Comparison of ENCODE assay signal across 1 cellular context in the genomic region with DNA sequence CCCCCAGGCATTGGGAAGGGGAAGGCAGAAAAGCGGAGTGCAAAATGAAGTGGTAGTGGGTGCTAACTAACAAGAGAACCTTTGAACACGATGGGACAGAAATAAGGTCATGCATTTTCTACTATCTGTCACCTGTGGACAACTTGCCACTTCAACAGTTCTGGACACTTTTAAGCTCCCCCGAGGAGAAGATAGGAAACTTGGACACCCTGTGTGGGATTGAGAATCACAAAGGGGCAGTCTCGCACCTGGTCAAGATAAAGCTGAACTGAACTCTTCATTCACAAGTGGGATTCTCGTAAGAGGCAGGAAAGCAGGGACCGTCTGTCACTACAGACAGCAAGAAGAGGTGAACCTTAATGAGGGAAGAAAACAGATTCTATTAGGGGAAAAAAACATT.
TF ChIP-seq lines count a peak whose summit lies in the region.

No MANE protein-coding gene starts in this region.

TF ChIP-seq in GM12891, 5 proteins besides CTCF, POLR2A, EP300 and RAD21:
- TF ChIP-seq POLR2AphosphoS5 (IDR thresholded peaks at IDR 0.05; ENCODE audit: low read depth, low read length) (no peak), TAF1 (IDR thresholded peaks at IDR 0.05; ENCODE audit: low read depth, low read length) (no peak), POU2F2 (IDR thresholded peaks at IDR 0.05; ENCODE audit: low read depth, low read length) (no peak), PAX5 (IDR thresholded peaks at IDR 0.05; ENCODE audit: insufficient read depth, low read length, severe bottlenecking) (no peak), SPI1 (IDR thresholded peaks at IDR 0.05; ENCODE audit: low read depth, low read length) (no peak)
